Comparison of ENCODE assay signal across 18 cellular contexts in genomic region chr17:61305024-61305423, GRCh38.
DNase-seq lines count a peak whose midpoint lies in the region; ATAC-seq and TF ChIP-seq lines count a peak whose summit lies in the region.
"Had no signal": no experiment of that assay in that cellular context is flagged by ENCODE, and none has a peak within 500 bp of the region (broad histone marks: within the 10 kb centered on the region; RNA-seq: fewer than 3 reads in every experiment).

No MANE protein-coding gene starts in this region.

- H3K27me3 ChIP-seq in osteoblast (ENCODE audit: insufficient read depth, low read length) (no peaks in the 10 kb centered on the region), H7 (ENCODE audit: control insufficient read depth, insufficient read depth, low read length) (no peaks in the 10 kb centered on the region)
- H3K27me3 ChIP-seq: BE2C had no signal

- no peak for TF ChIP-seq POLR2A in erythroblast (IDR thresholded peaks at IDR 0.05; ENCODE audit: low read length)

- ATAC-seq in SK-N-SH treated with all-trans-retinoic acid at 6 μM for 48 hours: no peak
- ATAC-seq: K562 had no signal

- no peaks in the 10 kb centered on the region for H3K79me2 ChIP-seq in osteoblast (ENCODE audit: insufficient read depth, low read length)

- peaks cover 53% of the 10 kb centered on the region for H3K4me1 ChIP-seq in osteoblast (ENCODE audit: insufficient read depth, low read length)

- H3K9me3 ChIP-seq in osteoblast (ENCODE audit: low read depth, low read length): no peaks in the 10 kb centered on the region
- H3K9me3 ChIP-seq: BE2C had no signal

- no peak overlapping the region for H2AFZ ChIP-seq in osteoblast (ENCODE audit: low read length)

- no peak overlapping the region for H3K4me2 ChIP-seq in osteoblast (ENCODE audit: insufficient read depth, low read length)

- no peak overlapping the region for H3K4me3 ChIP-seq in fibroblast of the aortic adventitia (ENCODE audit: low read depth, low read length)
- no peak overlapping the region for H3K4me3 ChIP-seq in osteoblast (ENCODE audit: insufficient read depth, low read length)
- no peak overlapping the region for H3K4me3 ChIP-seq in H7 (ENCODE audit: insufficient read depth, low read depth, low read length)
- H3K4me3 ChIP-seq: K562 had no signal

- TF ChIP-seq CTCF in fibroblast of the aortic adventitia (IDR thresholded peaks at IDR 0.05; ENCODE audit: insufficient read depth, low read length): no peak
- TF ChIP-seq CTCF in osteoblast (IDR thresholded peaks at IDR 0.05; ENCODE audit: extremely low read depth, low read depth, low read length): no peak

- DNase-seq in ELR (ENCODE audit: low read depth): peak; percentile 23
- DNase-seq in amniotic epithelial cell (ENCODE audit: low read depth): peak; percentile 60
- peak; percentile 51 for DNase-seq in fibroblast of the aortic adventitia (ENCODE audit: low read depth)
- no peak for DNase-seq in osteoblast (ENCODE audit: insufficient read length, low spot score, missing footprints)
- no peak for DNase-seq in H7
- no peak for DNase-seq in activated naive CD4-positive, alpha-beta T cell treated with anti-CD3 and anti-CD28 coated beads, Interleukin-2, amount 50 U/mL, for 16 hours
- DNase-seq in erythroblast (lab: John Stamatoyannopoulos, UW): no peak
- DNase-seq: BE2C; CD4-positive, CD25-positive, alpha-beta regulatory T cell; COR-L47; DMS 273 treated with DMSO at 0.1 percent for 48 hours; DND-41; NCI-H1105 treated with DMSO at 0.1 percent for 48 hours; NCI-H1694; NCI-H510A; SHP77 had no signal

- H3K36me3 ChIP-seq in osteoblast (ENCODE audit: insufficient read depth, low read length) (no peaks in the 10 kb centered on the region), H7 (replicated peaks; ENCODE audit: control insufficient read depth, insufficient read depth, low read length) (no peaks in the 10 kb centered on the region)
- H3K36me3 ChIP-seq: BE2C had no signal

- H4K20me1 ChIP-seq in osteoblast (ENCODE audit: insufficient read depth, low read length): no peaks in the 10 kb centered on the region

- peak overlapping the region; percentile 44 for H3K27ac ChIP-seq in osteoblast (ENCODE audit: low read depth, low read length)

TF ChIP-seq in SK-N-SH treated with all-trans-retinoic acid at 6 μM for 48 hours, 23 proteins besides CTCF, POLR2A, EP300 and RAD21:
- no peak for TF ChIP-seq SNAI2 (CRISPR knock-in tag; IDR thresholded peaks at IDR 0.05)
- no peak for TF ChIP-seq GLIS3 (CRISPR knock-in tag; IDR thresholded peaks at IDR 0.05)

Comparison
In these comparisons a context has a peak if more than half of its experiments do, and no peak if none do; other contexts are left out.
1. DNase-seq: peak in ELR (single experiment), amniotic epithelial cell (single experiment) and fibroblast of the aortic adventitia (single experiment); none in osteoblast (single experiment), H7 (single experiment), activated naive CD4-positive, alpha-beta T cell treated with anti-CD3 and anti-CD28 coated beads, Interleukin-2, amount 50 U/mL, for 16 hours (single experiment) and erythroblast (0 of 2).